ENCODE assay signal across 1 cellular context in genomic region chr20:45951925-45952834, GRCh38.
TF ChIP-seq lines count a peak whose summit lies in the region.

No MANE protein-coding gene starts in this region.

TF ChIP-seq in GM23338, 12 proteins besides CTCF, POLR2A, EP300 and RAD21 (continued from another document):
- TF ChIP-seq ETS1 (IDR thresholded peaks at IDR 0.05) = no peak
- no peak for TF ChIP-seq ZNF462 (CRISPR knock-in tag; IDR thresholded peaks at IDR 0.05)
- no peak for TF ChIP-seq ZNF114 (CRISPR knock-in tag; IDR thresholded peaks at IDR 0.05)
- TF ChIP-seq REST (IDR thresholded peaks at IDR 0.05; ENCODE audit: unreplicated experiment) = no peak
- no peak for TF ChIP-seq CREB1 (CRISPR knock-in tag; IDR thresholded peaks at IDR 0.05; ENCODE audit: low read depth)
- TF ChIP-seq EZH2phosphoT487 (IDR thresholded peaks at IDR 0.05; ENCODE audit: unreplicated experiment) = no peak
